4 cellular contexts compared by ENCODE assay signal in genomic region chr16:88722784-88723506, GRCh38.
TF ChIP-seq lines count a peak whose summit lies in the region.

No MANE protein-coding gene starts in this region.

TF ChIP-seq in SK-N-SH, 30 proteins besides CTCF, POLR2A, EP300 and RAD21 (continues in another document):
- TF ChIP-seq FOSL2 (IDR thresholded peaks at IDR 0.05; ENCODE audit: borderline replicate concordance, low read depth), result no peak
- no peak for TF ChIP-seq TCF12 (IDR thresholded peaks at IDR 0.05)
- no peak for TF ChIP-seq ELF1 (IDR thresholded peaks at IDR 0.05)
- TF ChIP-seq FOXJ3 (CRISPR knock-in tag; IDR thresholded peaks at IDR 0.05), result no peak
- no peak for TF ChIP-seq RCOR1 (IDR thresholded peaks at IDR 0.05; ENCODE audit: low read length)
- no peak for TF ChIP-seq RFX5 (IDR thresholded peaks at IDR 0.05; ENCODE audit: low read length)
- TF ChIP-seq FOXM1 (IDR thresholded peaks at IDR 0.05; ENCODE audit: low read depth), result no peak
- TF ChIP-seq USF1 (IDR thresholded peaks at IDR 0.05; ENCODE audit: borderline replicate concordance, low read depth), result no peak
- no peak for TF ChIP-seq YY1 (IDR thresholded peaks at IDR 0.05; ENCODE audit: low read depth)
- no peak for TF ChIP-seq GABPA (IDR thresholded peaks at IDR 0.05; ENCODE audit: low read depth)
- TF ChIP-seq EZH2phosphoT487 (IDR thresholded peaks at IDR 0.05; ENCODE audit: borderline replicate concordance, low read depth), result no peak
- no peak for TF ChIP-seq PBX3 (IDR thresholded peaks at IDR 0.05)
- no peak for TF ChIP-seq ZBTB33 (IDR thresholded peaks at IDR 0.05; ENCODE audit: borderline replicate concordance, low read depth)
- no peak for TF ChIP-seq SMC3 (IDR thresholded peaks at IDR 0.05; ENCODE audit: low read depth, low read length)
- no peak for TF ChIP-seq TEAD4 (IDR thresholded peaks at IDR 0.05; ENCODE audit: borderline replicate concordance, insufficient read depth)
- no peak for TF ChIP-seq NRF1 (IDR thresholded peaks at IDR 0.05; ENCODE audit: low read depth, low read length)

TF ChIP-seq in SK-N-SH treated with all-trans-retinoic acid at 6 μM for 48 hours, 23 proteins besides CTCF, POLR2A, EP300 and RAD21:
- TF ChIP-seq PPARA (CRISPR knock-in tag; IDR thresholded peaks at IDR 0.05; ENCODE audit: borderline replicate concordance) (no peak), TSHZ2 (CRISPR knock-in tag; IDR thresholded peaks at IDR 0.05) (no peak), ZNF8 (CRISPR knock-in tag; IDR thresholded peaks at IDR 0.05) (no peak), OSR1 (CRISPR knock-in tag; IDR thresholded peaks at IDR 0.05) (no peak), GLIS3 (CRISPR knock-in tag; IDR thresholded peaks at IDR 0.05) (no peak), BACH2 (CRISPR knock-in tag; IDR thresholded peaks at IDR 0.05; ENCODE audit: borderline replicate concordance) (no peak), ESRRG (CRISPR knock-in tag; IDR thresholded peaks at IDR 0.05) (no peak), TOX (CRISPR knock-in tag; IDR thresholded peaks at IDR 0.05; ENCODE audit: borderline replicate concordance) (no peak), RARB (CRISPR knock-in tag; IDR thresholded peaks at IDR 0.05) (no peak)

TF ChIP-seq in IMR-90, 13 proteins besides CTCF, POLR2A, EP300 and RAD21:
- no peak for TF ChIP-seq MXI1 (IDR thresholded peaks at IDR 0.05; ENCODE audit: borderline replicate concordance, low read depth, low read length)
- no peak for TF ChIP-seq RCOR1 (IDR thresholded peaks at IDR 0.05; ENCODE audit: insufficient replicate concordance, low read length)
- no peak for TF ChIP-seq FOS (IDR thresholded peaks at IDR 0.05; ENCODE audit: low read depth, low read length)
- no peak for TF ChIP-seq SMC3 (IDR thresholded peaks at IDR 0.05; ENCODE audit: low read depth, low read length)
- TF ChIP-seq RFX5 (IDR thresholded peaks at IDR 0.05; ENCODE audit: low read depth, low read length), result no peak
- no peak for TF ChIP-seq NFE2L2 (IDR thresholded peaks at IDR 0.05; ENCODE audit: low read depth, low read length)
- TF ChIP-seq USF2 (IDR thresholded peaks at IDR 0.05; ENCODE audit: low read depth, low read length), result no peak
- TF ChIP-seq MAFK (IDR thresholded peaks at IDR 0.05; ENCODE audit: low read depth, low read length), result no peak
- TF ChIP-seq MAZ (IDR thresholded peaks at IDR 0.05; ENCODE audit: borderline replicate concordance, low read depth, low read length), result no peak
- TF ChIP-seq CHD1 (IDR thresholded peaks at IDR 0.05; ENCODE audit: low read depth, low read length), result no peak
- no peak for TF ChIP-seq BHLHE40 (IDR thresholded peaks at IDR 0.05; ENCODE audit: low read depth, low read length)
- no peak for TF ChIP-seq ELK1 (IDR thresholded peaks at IDR 0.05; ENCODE audit: borderline replicate concordance, low read depth, low read length)
- no peak for TF ChIP-seq CEBPB (IDR thresholded peaks at IDR 0.05; ENCODE audit: low read depth, low read length)

TF ChIP-seq in H1, 55 proteins besides CTCF, POLR2A, EP300 and RAD21:
- TF ChIP-seq BACH1 (IDR thresholded peaks at IDR 0.05; ENCODE audit: low read length), result no peak
- TF ChIP-seq MAX (IDR thresholded peaks at IDR 0.05), result no peak
- no peak for TF ChIP-seq KDM4A (IDR thresholded peaks at IDR 0.05; ENCODE audit: low read depth, low read length, severe bottlenecking)
- no peak for TF ChIP-seq SRF (IDR thresholded peaks at IDR 0.05; ENCODE audit: low read depth, low read length)
- no peak for TF ChIP-seq HDAC2 (IDR thresholded peaks at IDR 0.05; ENCODE audit: borderline replicate concordance in 1 of 2, low read depth in 2 of 2, low read length in 2 of 2)
- TF ChIP-seq CBX5 (IDR thresholded peaks at IDR 0.05; ENCODE audit: low read depth, low read length), result no peak
- TF ChIP-seq JUN (IDR thresholded peaks at IDR 0.05; ENCODE audit: low read depth, low read length), result no peak
- TF ChIP-seq CTBP2 (IDR thresholded peaks at IDR 0.05; ENCODE audit: borderline replicate concordance, insufficient read depth, insufficient read length, low read length), result no peak
- no peak for TF ChIP-seq RBBP5 (IDR thresholded peaks at IDR 0.05; ENCODE audit: borderline replicate concordance, low read depth, low read length)
- no peak for TF ChIP-seq CBX8 (IDR thresholded peaks at IDR 0.05; ENCODE audit: borderline replicate concordance, low read depth, low read length)
- no peak for TF ChIP-seq RXRA (IDR thresholded peaks at IDR 0.05; ENCODE audit: insufficient read depth, low read depth, low read length)
- TF ChIP-seq SIX5 (IDR thresholded peaks at IDR 0.05; ENCODE audit: low read depth, low read length), result no peak
- TF ChIP-seq NRF1 (IDR thresholded peaks at IDR 0.05; ENCODE audit: low read depth, low read length), result no peak
- no peak for TF ChIP-seq BCL11A (IDR thresholded peaks at IDR 0.05; ENCODE audit: low read depth in 2 of 2, low read length in 2 of 2)
- TF ChIP-seq SIRT6 (IDR thresholded peaks at IDR 0.05; ENCODE audit: low read length), result no peak
- TF ChIP-seq EZH2 (IDR thresholded peaks at IDR 0.05; ENCODE audit: low read depth, low read length, severe bottlenecking), result no peak
- TF ChIP-seq CEBPB (IDR thresholded peaks at IDR 0.05; ENCODE audit: low read depth, low read length), result no peak
- no peak for TF ChIP-seq SAP30 (IDR thresholded peaks at IDR 0.05; ENCODE audit: insufficient read depth, insufficient replicate concordance, low read length)
- TF ChIP-seq NANOG (IDR thresholded peaks at IDR 0.05; ENCODE audit: insufficient read depth, low read depth, low read length, poor library complexity, severe bottlenecking), result no peak
